8 cellular contexts compared by ENCODE assay signal in genomic region chr2:224485081-224486014, GRCh38.
A peak's percentile ranks its signal among the peaks of the same experiment; 100 is the strongest.
DNase-seq lines count a peak whose midpoint lies in the region; ATAC-seq, FAIRE-seq and TF ChIP-seq lines count a peak whose summit lies in the region.
"Not testable (repeated sequence)": the region's sequence is repeated elsewhere in the genome, so short reads cannot be mapped to it uniquely, and the experiment has no call there.

No MANE protein-coding gene starts in this region.

- H3K9me3 ChIP-seq in HUES48 (ENCODE audit: control insufficient read depth, insufficient read depth, low read length); ascending aorta; fibroblast of lung (ENCODE audit: control insufficient read depth, insufficient read depth, low read depth, low read length); pancreas; upper lobe of right lung: not testable (repeated sequence)
- 0 out of 2 replicates have a peak, but pooled peaks cover 10% of the 10 kb centered on the region for H3K9me3 ChIP-seq in NT2/D1 (ENCODE audit: insufficient read depth, low read length)

- FAIRE-seq in pancreas (lab: Jason Lieb, UNC), result not testable (repeated sequence)

- H3K9ac ChIP-seq in HUES48 (ENCODE audit: low read depth, low read length) (peak overlapping the region; percentile 61; the same call in 1 of the 2 replicates), NT2/D1 (ENCODE audit: insufficient read length, low read depth) (peak overlapping the region; percentile 42)
- H3K9ac ChIP-seq in fibroblast of lung (ENCODE audit: insufficient read depth, low read length), result not testable (repeated sequence)

- H3K36me3 ChIP-seq in HUES48 (ENCODE audit: control insufficient read depth, insufficient read depth, low read length), result peaks cover 18% of the 10 kb centered on the region
- H3K36me3 ChIP-seq in NT2/D1 (ENCODE audit: insufficient read depth, insufficient read length, low read length), result peaks cover 14% of the 10 kb centered on the region
- H3K36me3 ChIP-seq in ascending aorta; fibroblast of lung (ENCODE audit: control insufficient read depth, insufficient read depth, low read length); kidney epithelial cell (ENCODE audit: control insufficient read depth, insufficient read depth, low read length); pancreas: not testable (repeated sequence)
- H3K36me3 ChIP-seq in upper lobe of right lung, result peaks cover 12% of the 10 kb centered on the region

- H3K27ac ChIP-seq in HUES48 (ENCODE audit: low read depth, low read length), result peak overlapping the region; percentile 93
- peak overlapping the region in 1 of 2 donors; percentile 30 for H3K27ac ChIP-seq in ascending aorta
- H3K27ac ChIP-seq in fibroblast of lung (ENCODE audit: insufficient read depth, low read length), result peak overlapping the region; percentile 68
- H3K27ac ChIP-seq in pancreas, result peak overlapping the region in 2 of 4 donors; percentile 48 to 71
- H3K27ac ChIP-seq in upper lobe of right lung, result peak overlapping the region; percentile 52

- not testable (repeated sequence) for H2AFZ ChIP-seq in fibroblast of lung (ENCODE audit: low read length)

- intact Hi-C loops in ascending aorta (cut with DNase I); pancreas (cut with DNase I); upper lobe of right lung (cut with DNase I): not testable (repeated sequence)

- WGBS in pancreas, 2 donors, result 79 to 80% methylated on average over 17 to 18 of the region's 18 CpGs

- peak overlapping the region; percentile 37 for H3K4me2 ChIP-seq in fibroblast of lung (ENCODE audit: extremely low read depth, insufficient read depth, low read length)

- TF ChIP-seq CTCF in ascending aorta (IDR thresholded peaks at IDR 0.05); fibroblast of lung (conservative IDR thresholded peaks at IDR 0.05 in 1 of 2, IDR thresholded peaks at IDR 0.05 in 1 of 2; ENCODE audit: low read depth in 1 of 2, low read length in 2 of 2); kidney epithelial cell (IDR thresholded peaks at IDR 0.05; ENCODE audit: insufficient read depth, low read length, poor library complexity, severe bottlenecking); pancreas (IDR thresholded peaks at IDR 0.05); upper lobe of right lung (IDR thresholded peaks at IDR 0.05): not testable (repeated sequence)

- not testable (repeated sequence) for H3K79me2 ChIP-seq in fibroblast of lung (ENCODE audit: control insufficient read depth, insufficient read depth, low read length)

- not testable (repeated sequence) for H3K27me3 ChIP-seq in HUES48 (ENCODE audit: control insufficient read depth, insufficient read depth, low read length); NT2/D1 (ENCODE audit: insufficient read depth, insufficient read length); ascending aorta; fibroblast of lung (ENCODE audit: control insufficient read depth, insufficient read depth, low read length); kidney epithelial cell (ENCODE audit: control insufficient read depth, insufficient read depth, low read length); pancreas; upper lobe of right lung

- H4K20me1 ChIP-seq in fibroblast of lung (ENCODE audit: control insufficient read depth, extremely low read depth, insufficient read depth, low read length), result not testable (repeated sequence)

- peak in 3 of 4 donors; percentile 77 to 88 (median 85) for ATAC-seq in pancreas
- ATAC-seq in upper lobe of right lung, result peak; percentile 100

- peak; percentile 78 for DNase-seq in DMS153 treated with DMSO at 0.1 percent for 48 hours (lab: John Stamatoyannopoulos, UW; ENCODE audit: unreplicated experiment)
- DNase-seq in NT2/D1 (ENCODE audit: low read depth, low spot score), result peak; percentile 86
- peak; percentile 9 to 79 for DNase-seq in ascending aorta (ENCODE audit: low spot score in 2 of 2)
- DNase-seq in fibroblast of lung (ENCODE audit: low read depth in 2 of 2), result peak; percentile 88 to 97
- DNase-seq in kidney epithelial cell (ENCODE audit: low read depth), result peak; percentile 98
- DNase-seq in pancreas, result peak; percentile 33 to 64 (median 40)
- peak; percentile 94 for DNase-seq in upper lobe of right lung

- peak overlapping the region; percentile 41 for H3K4me3 ChIP-seq in HUES48 (ENCODE audit: low read depth, low read length)
- H3K4me3 ChIP-seq in NT2/D1 (ENCODE audit: insufficient read length, low read depth); ascending aorta; fibroblast of lung (replicated peaks in 1 of 4; ENCODE audit: control extremely low read depth in 1 of 4, insufficient read depth in 1 of 4, low read depth in 3 of 4, low read length in 4 of 4); kidney epithelial cell (ENCODE audit: low read depth, low read length); pancreas; upper lobe of right lung: not testable (repeated sequence)

- H3K4me1 ChIP-seq in HUES48 (ENCODE audit: control insufficient read depth, insufficient read depth, low read length), result peaks cover 18% of the 10 kb centered on the region
- H3K4me1 ChIP-seq in NT2/D1 (ENCODE audit: insufficient read depth, insufficient read length); ascending aorta; fibroblast of lung (ENCODE audit: control insufficient read depth, extremely low read depth, insufficient read depth, low read length); pancreas: not testable (repeated sequence)
- peaks cover 19% of the 10 kb centered on the region for H3K4me1 ChIP-seq in upper lobe of right lung

Comparison
In these comparisons a context has a peak if more than half of its experiments do, and no peak if none do; other contexts are left out.
1. DNase-seq: peak in every context shown above with its lines; median percentile 98 in kidney epithelial cell; 94 in upper lobe of right lung; 92 in fibroblast of lung; 86 in NT2/D1; 78 in DMS153 treated with DMSO at 0.1 percent for 48 hours; 44 in ascending aorta; 40 in pancreas.